ENCODE assay signal across 1 cellular context in genomic region chr17:76709951-76710862, GRCh38.
TF ChIP-seq lines count a peak whose summit lies in the region.
"Not testable (repeated sequence)": the region's sequence is repeated elsewhere in the genome, so short reads cannot be mapped to it uniquely, and the experiment has no call there.

No MANE protein-coding gene starts in this region.

TF ChIP-seq in HepG2, 621 proteins besides CTCF, POLR2A, EP300 and RAD21 (continues in another document):
- TF ChIP-seq ZNF784 (CRISPR knock-in tag; IDR thresholded peaks at IDR 0.05; ENCODE audit: borderline replicate concordance) (peak; percentile 54; the same call in 1 of the 2 replicates), PATZ1 (CRISPR knock-in tag; IDR thresholded peaks at IDR 0.05) (peak; percentile 35), PITX1 (CRISPR knock-in tag; IDR thresholded peaks at IDR 0.05) (0 out of 2 replicates have a peak, but pooled peaks have one; percentile 0), ZNF777 (CRISPR knock-in tag; IDR thresholded peaks at IDR 0.05) (0 out of 2 replicates have a peak, but pooled peaks have one; percentile 35), ZNF687 (CRISPR knock-in tag; IDR thresholded peaks at IDR 0.05) (peak; percentile 77), YY1 (IDR thresholded peaks at IDR 0.05; ENCODE audit: insufficient read depth, insufficient replicate concordance, low read depth, low read length) (peak; percentile 37), SAP130 (CRISPR knock-in tag; IDR thresholded peaks at IDR 0.05; ENCODE audit: low read depth) (peak; percentile 18; the same call in 1 of the 2 replicates), PCBP1 (IDR thresholded peaks at IDR 0.05; ENCODE audit: borderline replicate concordance, low read depth, low read length) (0 out of 2 replicates have a peak, but pooled peaks have one; percentile 49), GMEB1 (CRISPR knock-in tag; IDR thresholded peaks at IDR 0.05; ENCODE audit: borderline replicate concordance) (0 out of 2 replicates have a peak, but pooled peaks have one; percentile 33), HMGXB4 (CRISPR knock-in tag; IDR thresholded peaks at IDR 0.05; ENCODE audit: borderline replicate concordance in 1 of 2, low read depth in 1 of 2) (peak in 1 of 2 experiments; percentile 2; a peak in 1 of 4 replicates), IKZF4 (CRISPR knock-in tag; IDR thresholded peaks at IDR 0.05; ENCODE audit: borderline replicate concordance, low read depth, not compliant biosample characterization) (peak; percentile 26), GLI4 (CRISPR knock-in tag; IDR thresholded peaks at IDR 0.05; ENCODE audit: borderline replicate concordance) (peak; percentile 57; the same call in 1 of the 2 replicates), MYC (CRISPR knock-in tag; IDR thresholded peaks at IDR 0.05; ENCODE audit: borderline replicate concordance) (0 out of 2 replicates have a peak, but pooled peaks have one; percentile 26), E2F5 (CRISPR knock-in tag; conservative IDR thresholded peaks at IDR 0.05) (0 out of 2 replicates have a peak, but pooled peaks have one; percentile 5), POGK (CRISPR knock-in tag; conservative IDR thresholded peaks at IDR 0.05) (0 out of 2 replicates have a peak, but pooled peaks have one; percentile 38), ZSCAN30 (CRISPR knock-in tag; IDR thresholded peaks at IDR 0.05) (0 out of 2 replicates have a peak, but pooled peaks have one; percentile 43), ZNF33B (CRISPR knock-in tag; IDR thresholded peaks at IDR 0.05) (0 out of 2 replicates have a peak, but pooled peaks have one; percentile 76), RXRB (CRISPR knock-in tag; IDR thresholded peaks at IDR 0.05; ENCODE audit: borderline replicate concordance) (peak; percentile 11; the same call in 1 of the 2 replicates), NFKB2 (CRISPR knock-in tag; IDR thresholded peaks at IDR 0.05; ENCODE audit: borderline replicate concordance) (0 out of 2 replicates have a peak, but pooled peaks have one; percentile 53), ZNF781 (CRISPR knock-in tag; IDR thresholded peaks at IDR 0.05; ENCODE audit: borderline replicate concordance, not compliant biosample characterization) (peak; percentile 51), CHD2 (IDR thresholded peaks at IDR 0.05; ENCODE audit: low read depth, low read length) (0 out of 2 replicates have a peak, but pooled peaks have one; percentile 25), ARNT2 (CRISPR knock-in tag; IDR thresholded peaks at IDR 0.05; ENCODE audit: low read depth) (peak; percentile 48; the same call in 1 of the 2 replicates), ZFY (CRISPR knock-in tag; IDR thresholded peaks at IDR 0.05) (peak; percentile 69), MAZ (CRISPR knock-in tag; IDR thresholded peaks at IDR 0.05; ENCODE audit: low read depth) (0 out of 2 replicates have a peak, but pooled peaks have one; percentile 9), ARNTL (CRISPR knock-in tag; IDR thresholded peaks at IDR 0.05) (peak; percentile 9; the same call in 1 of the 2 replicates), ZNF598 (CRISPR knock-in tag; IDR thresholded peaks at IDR 0.05; ENCODE audit: borderline replicate concordance) (0 out of 2 replicates have a peak, but pooled peaks have one; percentile 63), HNRNPLL (IDR thresholded peaks at IDR 0.05; ENCODE audit: low read depth, low read length, poor library complexity, severe bottlenecking) (peak; percentile 26), ZMYM4 (CRISPR knock-in tag; IDR thresholded peaks at IDR 0.05) (0 out of 2 replicates have a peak, but pooled peaks have one; percentile 24), PHF8 (CRISPR knock-in tag; IDR thresholded peaks at IDR 0.05) (peak; percentile 59; the same call in 1 of the 2 replicates), ZNF547 (CRISPR knock-in tag; IDR thresholded peaks at IDR 0.05) (peak; percentile 54; the same call in 1 of the 2 replicates), SETDB1 (CRISPR knock-in tag; IDR thresholded peaks at IDR 0.05; ENCODE audit: borderline replicate concordance) (0 out of 2 replicates have a peak, but pooled peaks have one; percentile 7), RBFOX2 (IDR thresholded peaks at IDR 0.05; ENCODE audit: low read depth, low read length) (peak; percentile 28; the same call in 1 of the 2 replicates), ZNF746 (CRISPR knock-in tag; IDR thresholded peaks at IDR 0.05) (0 out of 2 replicates have a peak, but pooled peaks have one; percentile 31), MXD1 (CRISPR knock-in tag; IDR thresholded peaks at IDR 0.05) (0 out of 2 replicates have a peak, but pooled peaks have one; percentile 47), ARID4A (CRISPR knock-in tag; IDR thresholded peaks at IDR 0.05; ENCODE audit: borderline replicate concordance) (peak; percentile 16; the same call in 1 of the 2 replicates), GABPB1 (CRISPR knock-in tag; IDR thresholded peaks at IDR 0.05) (peak; percentile 30; the same call in 1 of the 2 replicates)
- not testable (repeated sequence) for TF ChIP-seq MAZ (IDR thresholded peaks at IDR 0.05; ENCODE audit: borderline replicate concordance, low read depth, low read length)
